19 cellular contexts compared by ENCODE assay signal in genomic region chr17:50354198-50354597, GRCh38. TPM values are rescaled to one million over a fixed set of nuclear protein-coding genes. Genes with fewer than 3 reads are reported as not detected.
DNase-seq lines count a peak whose midpoint lies in the region; ATAC-seq and TF ChIP-seq lines count a peak whose summit lies in the region.
"Had no signal": no experiment of that assay in that cellular context is flagged by ENCODE, and none has a peak within 500 bp of the region (broad histone marks: within the 10 kb centered on the region; RNA-seq: fewer than 3 reads in every experiment).

No MANE protein-coding gene starts in this region.

- H3K9me3 ChIP-seq in IMR-90 (ENCODE audit: control insufficient read depth, insufficient read depth, low read length), result no peaks in the 10 kb centered on the region
- H3K9me3 ChIP-seq in suprapubic skin, result no peaks in the 10 kb centered on the region
- no peaks in the 10 kb centered on the region for H3K9me3 ChIP-seq in mesenchymal stem cell (ENCODE audit: control insufficient read depth, low read length)
- H3K9me3 ChIP-seq: Peyer's patch had no signal

- H2AK5ac ChIP-seq in IMR-90 (ENCODE audit: low read depth, low read length) (no peak overlapping the region), mesenchymal stem cell (ENCODE audit: low read length, severe bottlenecking) (no peak overlapping the region)

- CTCF ChIA-PET in IMR-90 (lab: Yijun Ruan, JAX), result no interaction called here

- no peak overlapping the region for H3K56ac ChIP-seq in IMR-90 (ENCODE audit: extremely low read depth, insufficient read depth, low read length)

- H3K4ac ChIP-seq in IMR-90 (ENCODE audit: low read depth, low read length) (no peak overlapping the region), mesenchymal stem cell (ENCODE audit: low read depth in 1 of 2, low read length in 2 of 2) (no peak overlapping the region)

- H2BK20ac ChIP-seq in IMR-90 (ENCODE audit: low read depth, low read length), result no peak overlapping the region

- BruUV-seq in IMR-90 (replicated peaks; lab: Mats Ljungman, UMichigan), result no TSS peak

- H3K9me1 ChIP-seq in IMR-90 (ENCODE audit: insufficient read depth, low read length), result peaks cover 12% of the 10 kb centered on the region; the same call in 1 of the 2 replicates

- H4K20me1 ChIP-seq in IMR-90 (ENCODE audit: insufficient read depth, low read length), result peaks cover 26% of the 10 kb centered on the region

- H3K4me3 ChIP-seq in IMR-90 (ENCODE audit: insufficient read depth, low read depth, low read length) (no peak overlapping the region), suprapubic skin (no peak overlapping the region), mesenchymal stem cell (ENCODE audit: insufficient read depth in 1 of 2, low read depth in 1 of 2, low read length in 2 of 2) (no peak overlapping the region)
- H3K4me3 ChIP-seq: Peyer's patch had no signal

- in situ Hi-C loops in IMR-90 (cut with MboI; ENCODE audit: low sequenced_read_pairs), result no loop called here

- H4K91ac ChIP-seq in IMR-90 (ENCODE audit: insufficient read depth, low read depth, low read length) (no peak overlapping the region), mesenchymal stem cell (ENCODE audit: low read length) (no peak overlapping the region)

- H3K14ac ChIP-seq in IMR-90 (replicated peaks; ENCODE audit: low read depth, low read length) (no peak overlapping the region), mesenchymal stem cell (ENCODE audit: low read length in 2 of 2) (no peak overlapping the region)

- no peak overlapping the region for H2BK120ac ChIP-seq in IMR-90 (ENCODE audit: low read depth, low read length)
- H2BK120ac ChIP-seq in mesenchymal stem cell (ENCODE audit: low read depth, low read length), result no peak overlapping the region

- peaks cover 59% of the 10 kb centered on the region for H3K36me3 ChIP-seq in IMR-90 (ENCODE audit: control insufficient read depth, insufficient read depth, low read length)
- peaks cover 72% of the 10 kb centered on the region for H3K36me3 ChIP-seq in suprapubic skin
- peaks cover 71 to 73% of the 10 kb centered on the region in 2 experiments for H3K36me3 ChIP-seq in mesenchymal stem cell (ENCODE audit: control insufficient read depth in 1 of 2, insufficient read depth in 2 of 2, low read depth in 1 of 2, low read length in 2 of 2)

- TF ChIP-seq POLR2A in IMR-90 (IDR thresholded peaks at IDR 0.05; ENCODE audit: low read depth, low read length) (no peak), suprapubic skin (IDR thresholded peaks at IDR 0.05) (no peak)

- dilution Hi-C loops in IMR-90 (cut with HindIII; ENCODE audit: low sequenced_read_pairs, unreplicated experiment), result no loop called here

- H3K4me1 ChIP-seq in IMR-90 (ENCODE audit: control insufficient read depth, insufficient read depth, low read length) (no peaks in the 10 kb centered on the region), suprapubic skin (no peaks in the 10 kb centered on the region), mesenchymal stem cell (ENCODE audit: control insufficient read depth, insufficient read depth, low read depth, low read length) (peaks cover 7% of the 10 kb centered on the region)
- H3K4me1 ChIP-seq: Peyer's patch had no signal

- H2BK5ac ChIP-seq in IMR-90 (ENCODE audit: low read depth, low read length, poor library complexity, severe bottlenecking) (no peak overlapping the region), mesenchymal stem cell (ENCODE audit: low read depth, low read length, poor library complexity, severe bottlenecking) (no peak overlapping the region)

- H3K79me1 ChIP-seq in IMR-90 (ENCODE audit: low read depth in 1 of 2, low read length in 2 of 2) (peaks cover 14 to 40% of the 10 kb centered on the region in 2 experiments; a peak in 3 of 4 replicates), mesenchymal stem cell (replicated peaks; ENCODE audit: low read length, poor library complexity, severe bottlenecking) (peaks cover 57% of the 10 kb centered on the region)

- H3K23ac ChIP-seq in IMR-90 (ENCODE audit: low read depth, low read length) (no peak overlapping the region), mesenchymal stem cell (ENCODE audit: low read length in 2 of 2) (no peak overlapping the region)

- no peak overlapping the region for H2BK15ac ChIP-seq in IMR-90 (ENCODE audit: low read depth, low read length)
- no peak overlapping the region for H2BK15ac ChIP-seq in mesenchymal stem cell (ENCODE audit: low read depth, poor library complexity, severe bottlenecking)

- H3K27me3 ChIP-seq in IMR-90 (ENCODE audit: control insufficient read depth, insufficient read depth, low read length) (no peaks in the 10 kb centered on the region), suprapubic skin (no peaks in the 10 kb centered on the region), mesenchymal stem cell (ENCODE audit: control insufficient read depth in 1 of 2, insufficient read depth in 1 of 2, low read length in 2 of 2) (no peaks in the 10 kb centered on the region)
- H3K27me3 ChIP-seq: Peyer's patch had no signal

- no peak overlapping the region for H2BK12ac ChIP-seq in mesenchymal stem cell (ENCODE audit: low read length in 2 of 2)

- TF ChIP-seq CTCF in IMR-90 (conservative IDR thresholded peaks at IDR 0.05; ENCODE audit: low read depth, low read length) (no peak), suprapubic skin (IDR thresholded peaks at IDR 0.05) (no peak)

- peak overlapping the region; percentile 32 for H2AFZ ChIP-seq in IMR-90 (replicated peaks; ENCODE audit: low read length, poor library complexity)
- no peak overlapping the region for H2AFZ ChIP-seq in mesenchymal stem cell (ENCODE audit: low read depth, low read length)

- H2AK9ac ChIP-seq in IMR-90 (replicated peaks; ENCODE audit: low read depth, low read length, poor library complexity), result no peak overlapping the region

- H3K4me2 ChIP-seq in IMR-90 (ENCODE audit: low read depth, low read length) (no peak overlapping the region), mesenchymal stem cell (ENCODE audit: low read length, poor library complexity, severe bottlenecking) (no peak overlapping the region)

- no peak overlapping the region for H4K8ac ChIP-seq in IMR-90 (ENCODE audit: low read depth in 2 of 2, low read length in 2 of 2)
- H4K8ac ChIP-seq in mesenchymal stem cell (ENCODE audit: low read length), result no peak overlapping the region

- no peak overlapping the region for H3K9ac ChIP-seq in IMR-90 (ENCODE audit: low read depth, low read length)
- no peak overlapping the region for H3K9ac ChIP-seq in mesenchymal stem cell (ENCODE audit: low read length)

- ATAC-seq in IMR-90 (ENCODE audit: low read depth), result no peak
- ATAC-seq: Right ventricle myocardium inferior had no signal

- DNase-seq in activated effector memory CD4-positive, alpha-beta T cell treated with anti-CD3 and anti-CD28 coated beads, Interleukin-2, amount 50 U/mL, for 16 hours, result peak; percentile 59
- DNase-seq in activated effector memory CD4-positive, alpha-beta T cell treated with Interleukin-2 at 50 U/mL for 16 hours, result no peak
- DNase-seq in IMR-90 (no peak), mesenteric fat pad (ENCODE audit: low spot score) (peak; percentile 76), suprapubic skin (ENCODE audit: low spot score in 2 of 2) (peak; percentile 51 to 76), SKM-1 treated with dmso at 0.1 percent for 144 hours (lab: John Stamatoyannopoulos, UW; ENCODE audit: unreplicated experiment) (no peak), mesenchymal stem cell (no peak)
- DNase-seq: C1 segment of cervical spinal cord; DMS79; GOT3; KBM-7; NCI-H1105 treated with DMSO at 0.1 percent for 48 hours; NCI-H1694; NCI-H2081 treated with DMSO at 0.1 percent for 48 hours; NCI-H510A; NCI-H748 treated with DMSO at 0.1 percent for 48 hours; NK-92 treated with Interleukin-12 subunit alpha and Interleukin-12 subunit beta, amount 100 ng/mL, for 24 hours had no signal

- H3K18ac ChIP-seq in IMR-90 (ENCODE audit: low read depth, low read length) (no peak overlapping the region), mesenchymal stem cell (ENCODE audit: low read depth in 1 of 2, low read length in 2 of 2) (no peak overlapping the region)

- intact Hi-C loops in IMR-90 (cut with micrococcal nuclease), result no loop called here

- H3K27ac ChIP-seq in IMR-90 (ENCODE audit: insufficient read depth, low read length), result no peak overlapping the region
- H3K27ac ChIP-seq in suprapubic skin, result no peak overlapping the region
- no peak overlapping the region for H3K27ac ChIP-seq in mesenchymal stem cell (ENCODE audit: low read length, poor library complexity, severe bottlenecking)
- H3K27ac ChIP-seq: Peyer's patch had no signal

- H4K5ac ChIP-seq in IMR-90 (ENCODE audit: low read depth, low read length), result no peak overlapping the region

- no peak for TF ChIP-seq EP300 in suprapubic skin (IDR thresholded peaks at IDR 0.05)

- POLR2A ChIA-PET in IMR-90 (lab: Charles Lee; ENCODE audit: unreplicated experiment), result no interaction called here

- 91% methylated on average over 6 of the region's 15 CpGs; no CpG with 5 or more reads in 1 of the 2 experiments for WGBS in IMR-90 (ENCODE audit: extremely low coverage in 2 of 2, insufficient read length in 1 of 2), 2 experiments
- WGBS in suprapubic skin, result 91% methylated on average over 15 of the region's 15 CpGs
- WGBS in mesenchymal stem cell, result 95% methylated on average over 15 of the region's 15 CpGs

- no peak for TF ChIP-seq RAD21 in IMR-90 (IDR thresholded peaks at IDR 0.05; ENCODE audit: low read length)

RNA-seq across cellular contexts. Expression of gene XYLT2, which starts 8.3 kb away (rescaled TPM):
- total RNA-seq in IMR-90 (2012; rRNA removed) (31.9 and 35.0 TPM in 2 replicates), mesenteric fat pad (14.4 TPM), suprapubic skin (10 to 100 TPM; 36.9 to 61.3 (median 45.5) TPM)
- 27.7 and 35.7 TPM in 2 replicates for polyA plus RNA-seq in IMR-90 (2012; rRNA removed)
- polyA plus RNA-seq in IMR-90 (2012; cell fraction: cytosol; rRNA removed), result 20.7 and 31.6 TPM in 2 replicates
- 39.1 and 85.9 TPM in 2 replicates for polyA plus RNA-seq in IMR-90 (2012; cell fraction: nucleus; rRNA removed; ENCODE audit: low replicate concordance)
- 27.9 TPM for polyA plus RNA-seq in mesenchymal stem cell (2013, experiment 1 of 2)
- 27.6 TPM for polyA plus RNA-seq in mesenchymal stem cell (2013, experiment 2 of 2)

RNA-seq across cellular contexts. Expression of gene MRPL27, which starts 18.8 kb away (rescaled TPM):
- 152 and 202 TPM in 2 replicates for total RNA-seq in IMR-90 (2012; rRNA removed)
- 156 and 176 TPM in 2 replicates for polyA plus RNA-seq in IMR-90 (2012; rRNA removed)
- polyA plus RNA-seq in IMR-90 (2012; cell fraction: cytosol; rRNA removed), result 138 and 201 TPM in 2 replicates
- polyA plus RNA-seq in IMR-90 (2012; cell fraction: nucleus; rRNA removed; ENCODE audit: low replicate concordance), result 60.7 and 89.8 TPM in 2 replicates
- total RNA-seq in mesenteric fat pad, result 51.5 TPM
- 10 to 100 TPM; 60.3 to 87.7 (median 65.3) TPM for total RNA-seq in suprapubic skin
- polyA plus RNA-seq in mesenchymal stem cell (2013, experiment 1 of 2), result 75.2 TPM
- 75.5 TPM for polyA plus RNA-seq in mesenchymal stem cell (2013, experiment 2 of 2)

RNA-seq across cellular contexts. Expression of gene EME1, which starts 18.8 kb away (rescaled TPM):
- total RNA-seq in IMR-90 (2012; rRNA removed), result 8.9 and 9.1 TPM in 2 replicates
- 9.4 and 10.1 TPM in 2 replicates for polyA plus RNA-seq in IMR-90 (2012; rRNA removed)
- 1.4 and 4.8 TPM in 2 replicates for polyA plus RNA-seq in IMR-90 (2012; cell fraction: cytosol; rRNA removed)
- 20.8 and 44.5 TPM in 2 replicates for polyA plus RNA-seq in IMR-90 (2012; cell fraction: nucleus; rRNA removed; ENCODE audit: low replicate concordance)
- total RNA-seq in mesenteric fat pad, result not detected
- total RNA-seq in suprapubic skin, result 1 to 10 TPM in 2 of 4 donors, under 1 TPM in 2; 0.39 to 2.5 (median 0.98) TPM
- polyA plus RNA-seq in mesenchymal stem cell (2013, experiment 1 of 2), result 1.1 TPM
- polyA plus RNA-seq in mesenchymal stem cell (2013, experiment 2 of 2), result 1.1 TPM

RNA-seq across cellular contexts. Expression of gene LRRC59, which starts 43.1 kb away (rescaled TPM):
- total RNA-seq in IMR-90 (2012; rRNA removed) (233 and 241 TPM in 2 replicates), mesenteric fat pad (126 TPM), suprapubic skin (10 to 100 TPM; 16.5 to 58.0 (median 39.0) TPM)
- 134 and 139 TPM in 2 replicates for polyA plus RNA-seq in IMR-90 (2012; rRNA removed)
- 90.9 and 114 TPM in 2 replicates for polyA plus RNA-seq in IMR-90 (2012; cell fraction: cytosol; rRNA removed)
- polyA plus RNA-seq in IMR-90 (2012; cell fraction: nucleus; rRNA removed; ENCODE audit: low replicate concordance), result 56.5 and 96.2 TPM in 2 replicates
- 126 TPM for polyA plus RNA-seq in mesenchymal stem cell (2013, experiment 1 of 2)
- 126 TPM for polyA plus RNA-seq in mesenchymal stem cell (2013, experiment 2 of 2)

Comparison
In these comparisons a context has a peak if more than half of its experiments do, and no peak if none do; other contexts are left out.
1. DNase-seq: peak in activated effector memory CD4-positive, alpha-beta T cell treated with anti-CD3 and anti-CD28 coated beads, Interleukin-2, amount 50 U/mL, for 16 hours (single experiment), mesenteric fat pad (single experiment) and suprapubic skin (2 of 2); none in activated effector memory CD4-positive, alpha-beta T cell treated with Interleukin-2 at 50 U/mL for 16 hours (single experiment), IMR-90 (single experiment), SKM-1 treated with dmso at 0.1 percent for 144 hours (single experiment) and mesenchymal stem cell (single experiment).